ENCODE assay signal across 17 cellular contexts in genomic region chr20:53911301-53911700, GRCh38.
DNase-seq lines count a peak whose midpoint lies in the region; ATAC-seq, FAIRE-seq and TF ChIP-seq lines count a peak whose summit lies in the region.
"Had no signal": no experiment of that assay in that cellular context is flagged by ENCODE, and none has a peak within 500 bp of the region (broad histone marks: within the 10 kb centered on the region; RNA-seq: fewer than 3 reads in every experiment).

No MANE protein-coding gene starts in this region.

- no peaks in the 10 kb centered on the region for H3K79me1 ChIP-seq in neuronal stem cell (ENCODE audit: low read depth, low read length)

- TF ChIP-seq RAD21 in K562 (CRISPR knock-in tag; conservative IDR thresholded peaks at IDR 0.05 in 1 of 2, IDR thresholded peaks at IDR 0.05 in 1 of 2) = no peak

- H3K4ac ChIP-seq in neuronal stem cell (ENCODE audit: low read length) = no peak overlapping the region

- no peak overlapping the region for H3K9ac ChIP-seq in BLaER1 treated with 17β-estradiol and CSF1 and Interleukin-3, amounts not matched to agents 10 nM and 100 nM
- H3K9ac ChIP-seq in K562 (ENCODE audit: insufficient read depth in 1 of 2, low read depth in 2 of 2, low read length in 2 of 2) = no peak overlapping the region
- H3K9ac ChIP-seq in neuronal stem cell (ENCODE audit: low read depth, low read length, poor library complexity) = no peak overlapping the region

- POLR2A ChIA-PET in HEK293 (lab: Yijun Ruan, JAX) (no interaction called here), K562 (lab: Yijun Ruan, JAX) (interaction anchor here (0.8 to 1.5 kb wide), 2 partner anchors 173 to 318 kb away, joined by 3 read pairs; partner anchors contain the start of gene ZNF217)

- no peak overlapping the region for H3K4me3 ChIP-seq in BLaER1 treated with 17β-estradiol and CSF1 and Interleukin-3, amounts not matched to agents 10 nM and 100 nM
- H3K4me3 ChIP-seq in HEK293 (ENCODE audit: low read depth, low read length) = no peak overlapping the region
- H3K4me3 ChIP-seq in K562 = no peak overlapping the region
- no peak overlapping the region for H3K4me3 ChIP-seq in neuronal stem cell (ENCODE audit: low read length in 2 of 2)
- H3K4me3 ChIP-seq: HAP-1 had no signal

- FAIRE-seq in K562 (lab: Jason Lieb, UNC) = no peak

- intact Hi-C loops in K562 (cut with micrococcal nuclease) = no loop called here

- no peak overlapping the region for H2AFZ ChIP-seq in K562 (ENCODE audit: low read depth, low read length)
- H2AFZ ChIP-seq in neuronal stem cell (ENCODE audit: low read length) = no peak overlapping the region

- H4K8ac ChIP-seq in neuronal stem cell (ENCODE audit: low read depth, low read length) = no peak overlapping the region

- H2BK5ac ChIP-seq in neuronal stem cell (ENCODE audit: low read length) = no peak overlapping the region

- H4K20me1 ChIP-seq in BLaER1 treated with 17β-estradiol and CSF1 and Interleukin-3, amounts not matched to agents 10 nM and 100 nM = no peaks in the 10 kb centered on the region
- H4K20me1 ChIP-seq in K562 (replicated peaks; ENCODE audit: control insufficient read depth, insufficient read depth, low read length) = no peaks in the 10 kb centered on the region

- H2AK5ac ChIP-seq in neuronal stem cell (ENCODE audit: low read depth, low read length) = peak overlapping the region; percentile 25

- 77% methylated on average over 6 of the region's 6 CpGs for WGBS in K562 (ENCODE audit: insufficient coverage, low coverage, missing lambda C conversion rate)
- no CpG with 5 or more reads among the region's 6 CpGs for WGBS in neuronal stem cell (ENCODE audit: extremely low coverage in 2 of 2, insufficient read length in 2 of 2, insufficient replicate concordance in 1 of 2), 2 donors

- 0 out of 22 replicates have a peak, but pooled peaks cover 0 to 5% (median 0%) of the 10 kb centered on the region in 11 experiments for H3K36me3 ChIP-seq in BLaER1 treated with 17β-estradiol and CSF1 and Interleukin-3, amounts not matched to agents 10 nM and 100 nM
- H3K36me3 ChIP-seq in HEK293 (ENCODE audit: control insufficient read depth in 2 of 2, insufficient read depth in 1 of 2, low read length in 2 of 2) (no peaks in the 10 kb centered on the region), K562 (ENCODE audit: control insufficient read depth, insufficient read depth, low read length) (no peaks in the 10 kb centered on the region), neuronal stem cell (replicated peaks in 1 of 2; ENCODE audit: control insufficient read depth in 2 of 2, insufficient read depth in 2 of 2, low read length in 2 of 2) (no peaks in the 10 kb centered on the region)
- H3K36me3 ChIP-seq: HAP-1 had no signal

- H3K14ac ChIP-seq in neuronal stem cell (ENCODE audit: low read length) = no peak overlapping the region

- no peak for DNase-seq in K562 (ENCODE audit: extremely low read depth in 1 of 4, low spot score in 3 of 4)
- no peak for DNase-seq in neuronal stem cell (ENCODE audit: low spot score)
- no peak for DNase-seq in activated T-cell treated with anti-CD3 and anti-CD28 coated beads, Interleukin-2, amount 50 U/mL, for 48 hours
- DNase-seq in COLO668 (lab: John Stamatoyannopoulos, UW; ENCODE audit: unreplicated experiment) = no peak
- DNase-seq in SKM-1 (lab: John Stamatoyannopoulos, UW; ENCODE audit: unreplicated experiment) = no peak
- DNase-seq in stimulated activated CD4-positive, alpha-beta T cell treated with anti-CD3 and anti-CD28 coated beads, Interleukin-12 subunit alpha, Interleukin-12 subunit beta, amount 100 ng/mL, for 4 hours = no peak
- DNase-seq: CD4-positive, alpha-beta memory T cell; DMS79; Kasumi-1; MM.1S; NCI-H1092 treated with DMSO at 0.1 percent for 48 hours; NCI-H1694; NCI-H510A treated with DMSO at 0.1 percent for 48 hours had no signal

- H4K91ac ChIP-seq in neuronal stem cell (ENCODE audit: low read depth, low read length, poor library complexity) = no peak overlapping the region

- no peak for TF ChIP-seq POLR2A in K562 (conservative IDR thresholded peaks at IDR 0.05)

- H3K18ac ChIP-seq in neuronal stem cell (ENCODE audit: low read length) = peak overlapping the region; percentile 8

- no peaks in the 10 kb centered on the region for H3K79me2 ChIP-seq in K562 (ENCODE audit: control insufficient read depth, insufficient read depth, low read length)

- CTCF ChIA-PET in HEK293 (lab: Yijun Ruan, JAX) (no interaction called here), K562 (lab: Yijun Ruan, JAX; ENCODE audit: low intra/inter-chr PET ratio) (no interaction called here)

- ATAC-seq in K562 = no peak
- ATAC-seq: Right ventricle myocardium inferior had no signal

- no peak overlapping the region for H3K23ac ChIP-seq in neuronal stem cell (ENCODE audit: low read depth, low read length, poor library complexity)

- no peaks in the 10 kb centered on the region for H3K27me3 ChIP-seq in BLaER1 treated with 17β-estradiol and CSF1 and Interleukin-3, amounts not matched to agents 10 nM and 100 nM
- H3K27me3 ChIP-seq in K562 (ENCODE audit: control insufficient read depth in 2 of 2, insufficient read depth in 2 of 2, low read length in 2 of 2) (no peaks in the 10 kb centered on the region), neuronal stem cell (ENCODE audit: control insufficient read depth in 3 of 3, insufficient read depth in 3 of 3, low read depth in 1 of 3, low read length in 3 of 3) (no peaks in the 10 kb centered on the region)

- no peak overlapping the region for H3K4me2 ChIP-seq in BLaER1 treated with 17β-estradiol and CSF1 and Interleukin-3, amounts not matched to agents 10 nM and 100 nM
- no peak overlapping the region; the same call in 1 of the 2 replicates for H3K4me2 ChIP-seq in K562 (ENCODE audit: insufficient read depth, low read length)
- H3K4me2 ChIP-seq in neuronal stem cell (ENCODE audit: insufficient read depth, low read length, poor library complexity, severe bottlenecking) = no peak overlapping the region

- no TSS peak for BruUV-seq in K562 (replicated peaks; lab: Mats Ljungman, UMichigan)

- TF ChIP-seq CTCF in HEK293 (tag by site-specific recombination; IDR thresholded peaks at IDR 0.05) (no peak), K562 (IDR thresholded peaks at IDR 0.05 in 2 of 3, conservative IDR thresholded peaks at IDR 0.05 in 1 of 3; ENCODE audit: insufficient read depth in 2 of 3, low read depth in 1 of 3, low read length in 3 of 3) (no peak)

- no peak overlapping the region for H2BK120ac ChIP-seq in neuronal stem cell (ENCODE audit: low read depth, low read length)

- TF ChIP-seq EP300 in K562 (IDR thresholded peaks at IDR 0.05; ENCODE audit: low read length) = no peak

- no peak overlapping the region for H2BK12ac ChIP-seq in neuronal stem cell (ENCODE audit: low read length)

- in situ Hi-C loops in K562 (cut with MboI) = no loop called here

- H3K4me1 ChIP-seq in BLaER1 treated with 17β-estradiol and CSF1 and Interleukin-3, amounts not matched to agents 10 nM and 100 nM = peaks cover 58 to 88% (median 71%) of the 10 kb centered on the region in 10 experiments
- 0 out of 2 replicates have a peak, but pooled peaks cover 5% of the 10 kb centered on the region for H3K4me1 ChIP-seq in HEK293 (ENCODE audit: control insufficient read depth, insufficient read depth, low read length)
- H3K4me1 ChIP-seq in K562 (replicated peaks in 1 of 2; ENCODE audit: control insufficient read depth in 2 of 2, insufficient read depth in 2 of 2, low read length in 2 of 2) = peaks cover 26 to 36% of the 10 kb centered on the region in 2 experiments; a peak in 4 of 5 replicates
- peaks cover 7 to 14% of the 10 kb centered on the region in 2 donors for H3K4me1 ChIP-seq in neuronal stem cell (ENCODE audit: control insufficient read depth in 2 of 2, insufficient read depth in 1 of 2, low read depth in 1 of 2, low read length in 2 of 2)

- no peaks in the 10 kb centered on the region for H3K9me1 ChIP-seq in K562 (ENCODE audit: control insufficient read depth, insufficient read depth, low read length)

- peak overlapping the region in 6 of 11 experiments; percentile 9 to 86 (median 26); a peak in 7 of 22 replicates for H3K27ac ChIP-seq in BLaER1 treated with 17β-estradiol and CSF1 and Interleukin-3, amounts not matched to agents 10 nM and 100 nM
- H3K27ac ChIP-seq in HEK293 (ENCODE audit: extremely low read depth, low read depth, low read length) (no peak overlapping the region), K562 (ENCODE audit: extremely low read depth, low read depth, low read length) (no peak overlapping the region), neuronal stem cell (replicated peaks; ENCODE audit: low read length) (no peak overlapping the region)

- H3K9me3 ChIP-seq in BLaER1 treated with 17β-estradiol and CSF1 and Interleukin-3, amounts not matched to agents 10 nM and 100 nM (replicated peaks in 1 of 11) = peaks cover 0 to 23% (median 16%) of the 10 kb centered on the region in 11 experiments; a peak in 17 of 22 replicates
- no peaks in the 10 kb centered on the region for H3K9me3 ChIP-seq in HEK293 (ENCODE audit: control insufficient read depth, insufficient read depth, low read depth, low read length)
- no peaks in the 10 kb centered on the region for H3K9me3 ChIP-seq in K562 (replicated peaks; ENCODE audit: control insufficient read depth, insufficient read depth, low read depth, low read length)
- peaks cover 4 to 14% of the 10 kb centered on the region in 2 donors for H3K9me3 ChIP-seq in neuronal stem cell (replicated peaks in 1 of 2; ENCODE audit: control insufficient read depth in 2 of 2, insufficient read depth in 1 of 2, low read depth in 1 of 2, low read length in 2 of 2)
- H3K9me3 ChIP-seq: HAP-1 had no signal

- H2BK15ac ChIP-seq in neuronal stem cell (ENCODE audit: low read length) = peak overlapping the region; percentile 2

TF ChIP-seq in HEK293, 187 proteins besides CTCF, POLR2A, EP300 and RAD21 (continues in another document):
- TF ChIP-seq ZNF555 (tag by site-specific recombination; conservative IDR thresholded peaks at IDR 0.05) (no peak), ZNF510 (tag by site-specific recombination; IDR thresholded peaks at IDR 0.05; ENCODE audit: insufficient replicate concordance) (no peak)

Comparison
In these comparisons a context has a peak if more than half of its experiments do, and no peak if none do; other contexts are left out.
1. H3K27ac ChIP-seq: peak in BLaER1 treated with 17β-estradiol and CSF1 and Interleukin-3, amounts not matched to agents 10 nM and 100 nM (6 of 11); none in HEK293 (single experiment), K562 (single experiment) and neuronal stem cell (single experiment).